Comparison of ENCODE assay signal across 8 cellular contexts in genomic region chr12:57479376-57480115, GRCh38. TPM values are rescaled to one million over a fixed set of nuclear protein-coding genes. Genes with fewer than 3 reads are reported as not detected.
A peak's percentile ranks its signal among the peaks of the same experiment; 100 is the strongest.
DNase-seq lines count a peak whose midpoint lies in the region; ATAC-seq and TF ChIP-seq lines count a peak whose summit lies in the region.

Gene ARHGAP9 (minus strand): TSS chr12:57479866. CDS start chr12:57479406, 460 bp downstream.

- ATAC-seq in GM18909 (IDR thresholded peaks at IDR 0.05; ENCODE audit: poor library complexity, unreplicated experiment) (peak; percentile 37), sciatic nerve (no peak)

- peak; percentile 80 for DNase-seq in NAMALWA (ENCODE audit: low spot score)
- DNase-seq in sciatic nerve (ENCODE audit: low spot score) = no peak
- DNase-seq in ovary = no peak
- DNase-seq in SIG-M5 treated with dmso at 0.1 percent for 504 hours (lab: John Stamatoyannopoulos, UW; ENCODE audit: unreplicated experiment) = no peak
- no peak for DNase-seq in lower leg skin (ENCODE audit: low spot score in 2 of 2)
- no peak for DNase-seq in HK-2 (ENCODE audit: unreplicated experiment)

- H3K4me1 ChIP-seq in ovary (ENCODE audit: insufficient read depth) = peaks cover 7% of the 10 kb centered on the region

- H3K27ac ChIP-seq in angular gyrus (ENCODE audit: low read depth, low read length) (peak within 1 kb of the TSS; percentile 66), ovary (no peak within 1 kb of the TSS)

- WGBS in ovary, 3 donors = 69 to 78% (median 75%) methylated on average over 6 of the region's 6 CpGs
- WGBS in lower leg skin, 2 donors = 77 to 78% methylated on average over 6 of the region's 6 CpGs

- TF ChIP-seq EP300 in ovary (IDR thresholded peaks at IDR 0.05) = no peak

- no peak for TF ChIP-seq CTCF in ovary (IDR thresholded peaks at IDR 0.05)
- TF ChIP-seq CTCF in lower leg skin (IDR thresholded peaks at IDR 0.05) = no peak

- no peak for TF ChIP-seq POLR2A in ovary (IDR thresholded peaks at IDR 0.05)
- no peak for TF ChIP-seq POLR2A in lower leg skin (IDR thresholded peaks at IDR 0.05)

- H3K27me3 ChIP-seq in ovary = no peaks in the 10 kb centered on the region

- H3K4me3 ChIP-seq in ovary = no peak within 1 kb of the TSS
- no peak within 1 kb of the TSS for H3K4me3 ChIP-seq in lower leg skin (ENCODE audit: low read depth, poor library complexity, severe bottlenecking)

- H3K9me3 ChIP-seq in ovary = no peaks in the 10 kb centered on the region

- intact Hi-C loops in sciatic nerve (cut with DNase I) = no loop called here
- intact Hi-C loops in ovary (cut with DNase I) = no loop called here
- intact Hi-C loops in lower leg skin (cut with DNase I; ENCODE audit: low total_unique reads) = no loop called here

- no peaks in the 10 kb centered on the region for H3K36me3 ChIP-seq in ovary

RNA-seq across cellular contexts. Expression of gene ARHGAP9, which starts in this region (rescaled TPM):
- 30.8 TPM for total RNA-seq in sciatic nerve
- 1 to 10 TPM; 2.7 to 8.0 (median 4.2) TPM for total RNA-seq in ovary
- polyA plus RNA-seq in ovary = 1 to 10 TPM; 2.6 to 9.5 TPM
- 1 to 10 TPM; 2.3 to 6.6 (median 3.1) TPM for total RNA-seq in lower leg skin
